24 cellular contexts compared by ENCODE assay signal in the genomic region with DNA sequence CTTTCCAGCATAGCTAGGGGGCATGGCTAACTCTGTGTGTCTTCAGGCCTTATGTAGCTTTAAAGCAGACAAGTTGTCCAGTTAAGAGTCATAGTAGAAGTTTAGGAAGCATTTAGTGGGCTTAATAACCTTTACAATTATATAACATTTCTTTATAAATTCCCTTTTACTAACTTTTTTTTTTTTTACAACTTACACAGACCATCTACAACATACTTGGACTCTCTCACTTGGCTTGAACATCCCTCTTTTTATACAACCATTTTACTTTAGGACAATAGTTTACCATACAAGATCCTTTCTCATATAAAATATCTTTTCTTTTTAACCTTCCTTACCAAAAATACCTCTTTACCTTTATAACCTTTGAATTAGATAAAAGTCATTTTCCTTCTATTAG.
"Had no signal": no experiment of that assay in that cellular context is flagged by ENCODE, and none has a peak within 500 bp of the region (broad histone marks: within the 10 kb centered on the region; RNA-seq: fewer than 3 reads in every experiment).

No MANE protein-coding gene starts in this region.

- H3K9me3 ChIP-seq: gastroesophageal sphincter, pancreas, psoas muscle had no signal

- H3K4me1 ChIP-seq: pancreas had no signal

- H3K27me3 Mint-ChIP-seq: activated naive CD8-positive, alpha-beta T cell treated with anti-CD3 and anti-CD28 coated beads for 36 hours; activated T-helper 17 cell treated with anti-CD3 and anti-CD28 coated beads, Interleukin-2, amount 50 U/mL, for 72 hours; memory B cell had no signal

- DNase-seq: activated CD4-positive, alpha-beta T cell treated with anti-CD3 and anti-CD28 coated beads for 1 hour; activated CD4-positive, alpha-beta T cell treated with anti-CD3 and anti-CD28 coated beads, Interleukin-2, amount 50 U/mL, for 1 hour; activated naive CD4-positive, alpha-beta T cell; activated naive CD8-positive, alpha-beta T cell treated with anti-CD3 and anti-CD28 coated beads for 36 hours; activated T-cell treated with anti-CD3 and anti-CD28 coated beads, Interleukin-2, amount 50 U/mL, for 1 hour; central memory CD4-positive, alpha-beta T cell; dermis blood vessel endothelial cell; effector CD8-positive, alpha-beta T cell; head of caudate nucleus; hypothalamus; left ventricle myocardium superior; nephron progenitor cell; pancreas; psoas muscle; stimulated activated CD4-positive, alpha-beta T cell treated with anti-CD3 and anti-CD28 coated beads, Interleukin-12 subunit alpha, Interleukin-12 subunit beta, amount 100 ng/mL, for 4 hours; stimulated activated CD4-positive, alpha-beta T cell treated with anti-CD3 and anti-CD28 coated beads, Interleukin-4, amount 100 ng/mL, for 4 hours; stimulated activated naive CD8-positive, alpha-beta T cell treated with anti-CD3 and anti-CD28 coated beads, Interleukin-15, Interleukin-2, amounts not matched to agents 100 U/mL and 50 U/mL, for 24 hours; upper lobe of right lung had no signal

- H3K4me3 Mint-ChIP-seq: activated naive CD8-positive, alpha-beta T cell treated with anti-CD3 and anti-CD28 coated beads for 36 hours; activated T-helper 17 cell treated with anti-CD3 and anti-CD28 coated beads, Interleukin-2, amount 50 U/mL, for 72 hours; memory B cell; nephron progenitor cell; T-helper 2 cell treated with Interferon-gamma antibody and Interleukin-4, amounts not matched to agents 5 μg/mL and 100 μg/mL, for 36 hours had no signal

- H3K27ac Mint-ChIP-seq: activated naive CD8-positive, alpha-beta T cell treated with anti-CD3 and anti-CD28 coated beads for 36 hours; activated T-helper 17 cell treated with anti-CD3 and anti-CD28 coated beads, Interleukin-2, amount 50 U/mL, for 72 hours; memory B cell; nephron progenitor cell; T-helper 2 cell treated with Interferon-gamma antibody and Interleukin-4, amounts not matched to agents 5 μg/mL and 100 μg/mL, for 36 hours had no signal

- H3K27ac ChIP-seq: gastroesophageal sphincter, pancreas, psoas muscle, right atrium auricular region, upper lobe of right lung had no signal

- ATAC-seq: activated T-helper 17 cell treated with anti-CD3 and anti-CD28 coated beads, Interleukin-2, amount 50 U/mL, for 72 hours; esophagus mucosa; gastroesophageal sphincter; left ventricle myocardium superior; pancreas; psoas muscle; stimulated activated naive CD8-positive, alpha-beta T cell treated with anti-CD3 and anti-CD28 coated beads, Interleukin-15, Interleukin-2, amounts not matched to agents 100 U/mL and 50 U/mL, for 24 hours; upper lobe of right lung had no signal

- H3K36me3 ChIP-seq: upper lobe of right lung had no signal

- H3K4me1 Mint-ChIP-seq: nephron progenitor cell had no signal

- H3K4me3 ChIP-seq: gastroesophageal sphincter, pancreas, psoas muscle, right atrium auricular region, upper lobe of right lung had no signal
